Comparison of ENCODE assay signal across 8 cellular contexts in the genomic region with DNA sequence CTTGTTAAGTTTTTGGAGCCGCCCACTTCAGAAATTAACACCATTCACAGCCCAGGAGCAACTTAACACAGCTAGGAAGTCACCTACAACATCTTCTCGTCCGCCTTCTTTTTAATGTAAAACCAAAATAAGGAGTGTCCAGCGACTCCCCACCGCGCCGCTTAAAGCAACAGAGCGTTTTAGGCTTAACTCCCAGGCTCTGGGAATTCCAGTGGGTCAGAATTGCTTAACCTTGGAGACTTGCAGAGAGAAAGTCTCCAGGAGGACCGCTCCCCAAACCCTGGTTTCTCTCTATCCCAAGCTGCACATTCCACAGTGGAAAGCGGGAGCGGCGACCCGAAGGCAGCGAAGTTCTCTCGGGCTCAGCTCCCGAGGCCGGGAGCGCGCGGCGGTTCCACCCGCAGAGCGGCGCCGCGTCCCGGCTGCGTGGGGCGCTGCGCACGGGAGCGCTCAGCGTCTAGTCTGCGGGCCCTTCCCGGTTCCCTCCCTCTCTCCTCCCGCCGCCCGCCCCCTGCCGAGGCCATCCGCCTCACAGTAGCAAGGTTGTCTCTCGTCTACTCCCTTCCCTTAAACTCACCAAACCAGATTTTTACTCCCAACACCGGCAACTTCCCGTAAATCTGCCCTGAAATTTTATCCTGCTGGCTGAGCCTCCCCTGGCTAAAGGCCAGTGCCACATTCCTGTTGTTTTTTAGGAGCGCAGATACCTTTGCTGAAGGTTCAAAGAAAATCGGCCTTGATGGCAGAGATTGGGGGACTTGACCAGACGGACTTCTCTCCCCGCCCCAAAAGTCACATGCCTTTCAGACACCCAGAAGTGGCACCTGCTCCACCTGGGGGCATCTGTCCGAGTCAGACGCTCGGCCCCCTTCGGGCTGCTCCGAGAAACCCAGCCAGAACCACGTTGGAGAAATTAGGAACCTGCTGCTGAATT. TPM values are rescaled to one million over a fixed set of nuclear protein-coding genes. Genes with fewer than 3 reads are reported as not detected.
DNase-seq lines count a peak whose midpoint lies in the region; ATAC-seq, FAIRE-seq and TF ChIP-seq lines count a peak whose summit lies in the region.

RBM47 (minus strand) TSS at position 464 of the 934 bp plus-strand sequence. CDS start 190,971 bp downstream, outside the sequence.

- H4K20me1 ChIP-seq in GM12878 (ENCODE audit: control insufficient read depth, insufficient read depth), result no peaks in the 10 kb centered on the region

- SMC1A ChIA-PET in GM12878 (lab: Charles Lee; ENCODE audit: uncharacterized antibody, unreplicated experiment), result interaction anchor here (0.7 to 12.9 kb wide), 20 partner anchors 8 to 320 kb away, joined by 3 to 215 read pairs (median 4); no protein-coding TSS in a partner anchor

- H3K27ac ChIP-seq in GM12878 (ENCODE audit: control insufficient read depth, insufficient read depth) (peak within 1 kb of the TSS; percentile 92), iPS-18a (ENCODE audit: low read length) (peak within 1 kb of the TSS; percentile 78), gastrocnemius medialis (peak within 1 kb of the TSS in 2 of 4 donors; percentile 16 to 38), WERI-Rb-1 (no peak within 1 kb of the TSS)

- peak within 1 kb of the TSS; percentile 73 for H2AFZ ChIP-seq in GM12878 (ENCODE audit: control insufficient read depth, low read depth, low read length)

- peak within 1 kb of the TSS; percentile 94 for H3K4me3 ChIP-seq in GM12878
- H3K4me3 ChIP-seq in iPS-18a (ENCODE audit: low read length), result peak within 1 kb of the TSS; percentile 67
- H3K4me3 ChIP-seq in gastrocnemius medialis, result peak within 1 kb of the TSS; percentile 47 to 61 (median 54)
- H3K4me3 ChIP-seq in WERI-Rb-1 (ENCODE audit: low read depth, low read length), result no peak within 1 kb of the TSS

- in situ Hi-C loops in GM12878 (cut with MboI), result no loop called here
- in situ Hi-C loops in gastrocnemius medialis (cut with MboI; ENCODE audit: low sequenced_read_pairs in 4 of 4), result no loop called here

- CTCF ChIA-PET in GM12878 (lab: Yijun Ruan, JAX), result interaction anchor here (0.9 to 4.5 kb wide), 9 partner anchors 27 to 89 kb away, joined by 3 to 22 read pairs (median 4); no protein-coding TSS in a partner anchor

- H3K27me3 ChIP-seq in GM12878 (replicated peaks in 1 of 2; ENCODE audit: control insufficient read depth in 2 of 2, insufficient read depth in 2 of 2, low read length in 1 of 2) (no peaks in the 10 kb centered on the region), iPS-18a (ENCODE audit: control insufficient read depth, insufficient read depth, low read length) (no peaks in the 10 kb centered on the region), gastrocnemius medialis (peaks cover 6 to 34% (median 24%) of the 10 kb centered on the region in 3 donors), WERI-Rb-1 (ENCODE audit: insufficient read depth, low read depth, severe bottlenecking) (no peaks in the 10 kb centered on the region)

- H3K9ac ChIP-seq in GM12878 (ENCODE audit: control insufficient read depth, insufficient read depth, low read length) (peak within 1 kb of the TSS; percentile 99), iPS-18a (ENCODE audit: low read length) (peak within 1 kb of the TSS; percentile 79)

- H3K36me3 ChIP-seq in GM12878 (ENCODE audit: control insufficient read depth in 2 of 2, insufficient read depth in 2 of 2, low read length in 1 of 2) (peaks cover 0 to 4% of the 10 kb centered on the region in 2 experiments; a peak in 3 of 4 replicates), iPS-18a (ENCODE audit: control insufficient read depth, low read depth, low read length) (no peaks in the 10 kb centered on the region), gastrocnemius medialis (no peaks in the 10 kb centered on the region), WERI-Rb-1 (no peaks in the 10 kb centered on the region)

- H3K4me1 ChIP-seq in GM12878 (ENCODE audit: control insufficient read depth, insufficient read depth, low read length) (peaks cover 10% of the 10 kb centered on the region), iPS-18a (ENCODE audit: control insufficient read depth, low read depth, low read length) (peaks cover 33% of the 10 kb centered on the region), gastrocnemius medialis (peaks cover 0 to 6% of the 10 kb centered on the region in 2 donors)

- FAIRE-seq in GM12878 (lab: Jason Lieb, UNC), result no peak

- no TSS peak for BruUV-seq in GM12878 (replicated peaks; lab: Mats Ljungman, UMichigan)

- peak; percentile 21 to 27 (median 27); a peak in 3 of 6 replicates for TF ChIP-seq CTCF in GM12878 (IDR thresholded peaks at IDR 0.05 in 2 of 3, conservative IDR thresholded peaks at IDR 0.05 in 1 of 3; ENCODE audit: control insufficient read depth in 2 of 3, extremely low read depth in 1 of 3, insufficient read depth in 1 of 3, low read depth in 3 of 3, low read length in 3 of 3)
- TF ChIP-seq CTCF in gastrocnemius medialis (IDR thresholded peaks at IDR 0.05 in 4 of 5, conservative IDR thresholded peaks at IDR 0.05 in 1 of 5), result no peak
- TF ChIP-seq CTCF in WERI-Rb-1 (IDR thresholded peaks at IDR 0.05; ENCODE audit: low read depth, low read length), result no peak

- peak within 1 kb of the TSS; percentile 77 for H3K4me2 ChIP-seq in GM12878 (ENCODE audit: control insufficient read depth, insufficient read depth)

- H3K79me2 ChIP-seq in GM12878 (ENCODE audit: control insufficient read depth, insufficient read depth, low read length), result peaks cover 61% of the 10 kb centered on the region

- TF ChIP-seq EP300 in GM12878 (IDR thresholded peaks at IDR 0.05; ENCODE audit: borderline replicate concordance in 1 of 2, control insufficient read depth in 1 of 2, low read depth in 2 of 2, low read length in 2 of 2), result no peak

- ATAC-seq in GM19351 (IDR thresholded peaks at IDR 0.05; ENCODE audit: unreplicated experiment) (peak; percentile 57), HG03432 (IDR thresholded peaks at IDR 0.05; ENCODE audit: unreplicated experiment) (peak; percentile 54), GM12878 (peak; percentile 72), gastrocnemius medialis (peak in 1 of 2 donors; percentile 42)

- DNase-seq in COLO668 (lab: John Stamatoyannopoulos, UW; ENCODE audit: unreplicated experiment) (peak; percentile 84), GM12878 (ENCODE audit: low read depth, low spot score) (no peak), gastrocnemius medialis (peak in 1 of 2 donors; percentile 6), WERI-Rb-1 (no peak)

- WGBS in GM12878 (ENCODE audit: insufficient coverage, insufficient replicate concordance, low lambda C conversion rate, missing lambda C conversion rate), result 2% methylated on average over 46 of the region's 53 CpGs

- RAD21 ChIA-PET in GM12878 (lab: Charles Lee; ENCODE audit: unreplicated experiment), result interaction anchor here (0.6 to 8.5 kb wide), 12 partner anchors 27 to 304 kb away, joined by 3 to 82 read pairs (median 4); no protein-coding TSS in a partner anchor

- H3K9me3 ChIP-seq in GM12878 (replicated peaks; ENCODE audit: control insufficient read depth, insufficient read depth, low read length), result no peaks in the 10 kb centered on the region
- H3K9me3 ChIP-seq in iPS-18a (ENCODE audit: control insufficient read depth, low read depth, low read length), result no peaks in the 10 kb centered on the region
- H3K9me3 ChIP-seq in gastrocnemius medialis, result no peaks in the 10 kb centered on the region
- H3K9me3 ChIP-seq in WERI-Rb-1 (ENCODE audit: severe bottlenecking), result no peaks in the 10 kb centered on the region

- POLR2A ChIA-PET in GM12878 (lab: Charles Lee), result interaction anchor here (0.5 to 7.0 kb wide), 9 partner anchors 8 to 1602 kb away, joined by 3 to 80 read pairs (median 4); no protein-coding TSS in a partner anchor

- intact Hi-C loops in GM12878 (cut with micrococcal nuclease; ENCODE audit: unreplicated experiment) (loop anchor here (2.0 to 10.0 kb wide), 2 partner anchors 27 to 165 kb away; no protein-coding TSS in a partner anchor), gastrocnemius medialis (cut with DNase I; ENCODE audit: low total_unique reads) (no loop called here)

- TF ChIP-seq RAD21 in GM12878 (IDR thresholded peaks at IDR 0.05; ENCODE audit: insufficient read depth, low read depth, low read length), result 0 out of 2 replicates have a peak, but pooled peaks have one; percentile 2

- TF ChIP-seq POLR2A in GM12878 (IDR thresholded peaks at IDR 0.05; ENCODE audit: low read depth, low read length) (peak; percentile 61), gastrocnemius medialis (IDR thresholded peaks at IDR 0.05) (no peak)

TF ChIP-seq in PFSK-1, 5 proteins besides CTCF, POLR2A, EP300 and RAD21 (continues in another document):
- TF ChIP-seq SIN3A (IDR thresholded peaks at IDR 0.05; ENCODE audit: borderline replicate concordance, insufficient read depth, low read length) (peak; percentile 27; the same call in 1 of the 2 replicates), POLR2AphosphoS5 (IDR thresholded peaks at IDR 0.05; ENCODE audit: low read depth, low read length) (peak; percentile 52)

TF ChIP-seq in GM12878, 131 proteins besides CTCF, POLR2A, EP300 and RAD21 (continues in another document):
- TF ChIP-seq EGR1 (IDR thresholded peaks at IDR 0.05; ENCODE audit: borderline replicate concordance in 1 of 2, low read depth in 2 of 2, low read length in 2 of 2) (peak in 1 of 2 experiments; percentile 19; a peak in 1 of 3 replicates), ZBED1 (IDR thresholded peaks at IDR 0.05; ENCODE audit: borderline replicate concordance) (0 out of 2 replicates have a peak, but pooled peaks have one; percentile 30)

RNA-seq across cellular contexts. Expression of gene RBM47, which starts in this region (rescaled TPM):
- 29.2 TPM for polyA plus RNA-seq in PFSK-1 (2012; ENCODE audit: insufficient read length, low read depth)
- 158 and 160 TPM in 2 replicates for total RNA-seq in GM12878 (2013; cell fraction: nucleolus; rRNA removed)
- total RNA-seq in GM12878 (2014; rRNA removed) (40.6 and 43.1 TPM in 2 replicates), GM12878 (2014; rRNA removed; fragmentation: Illumina TruSeq; extraction: Trizol) (23.7 and 24.4 TPM in 2 replicates), GM12878 (2021) (43.0 and 45.0 TPM in 2 replicates), gastrocnemius medialis (1 to 10 TPM; 1.5 to 8.7 (median 4.3) TPM)
- polyA plus RNA-seq in GM12878 (2011; ENCODE audit: low read depth), result 12.4 TPM
- polyA plus RNA-seq in GM12878 (2011; rRNA removed) (21.8 and 23.6 TPM in 2 replicates), GM12878 (2014; fragmentation: Illumina TruSeq; extraction: Trizol) (16.9 and 18.1 TPM in 2 replicates), GM12878 (2014; fragmentation: Nextera tagmentation; extraction: Ambion mirVana) (10 to 100 TPM in 1 of 2 experiments, 1 to 10 TPM in 1; 7.9 to 10.1 TPM), GM12878 (2014; rRNA removed) (33.6 and 37.1 TPM in 2 replicates), GM12878 (2016; fragmentation: Nextera tagmentation; extraction: Ambion mirVana) (10 to 100 TPM; 40.5 to 40.6 TPM)
- polyA plus RNA-seq in GM12878 (2011; cell fraction: cytosol; rRNA removed), result 25.9 and 36.2 TPM in 2 replicates
- 29.5 and 41.9 TPM in 2 replicates for polyA plus RNA-seq in GM12878 (2011; cell fraction: nucleus; rRNA removed)
- 12.3 and 16.9 TPM in 2 replicates for polyA plus RNA-seq in GM12878 (2012)
- 32.3 and 53.0 TPM in 2 replicates for polyA minus RNA-seq in GM12878 (2011; rRNA and poly(A)+ RNA removed)
- 22.3 and 26.3 TPM in 2 replicates for polyA minus RNA-seq in GM12878 (2011; cell fraction: cytosol; rRNA and poly(A)+ RNA removed)
- 31.8 and 53.8 TPM in 2 replicates for polyA minus RNA-seq in GM12878 (2011; cell fraction: nucleus; rRNA and poly(A)+ RNA removed)

Comparison
In these comparisons a context has a peak if more than half of its experiments do, and no peak if none do; other contexts are left out.
1. CTCF ChIP-seq: peak in GM12878 (3 of 3); none in gastrocnemius medialis (0 of 5) and WERI-Rb-1 (single experiment).